ENCODE assay signal across 18 cellular contexts in genomic region chr15:77327168-77327567, GRCh38.
"Had no signal": no experiment of that assay in that cellular context is flagged by ENCODE, and none has a peak within 500 bp of the region (broad histone marks: within the 10 kb centered on the region; RNA-seq: fewer than 3 reads in every experiment).

No MANE protein-coding gene starts in this region.

- H3K36me3 ChIP-seq: esophagus muscularis mucosa, thoracic aorta, transverse colon had no signal

- H3K27me3 ChIP-seq: esophagus muscularis mucosa, transverse colon had no signal

- DNase-seq: effector memory CD8-positive, alpha-beta T cell; foreskin melanocyte; head of caudate nucleus; hippocampal formation; kidney glomerular epithelial cell; mucosa of descending colon; naive thymus-derived CD8-positive, alpha-beta T cell; nucleus accumbens; psoas muscle; stimulated activated CD4-positive, alpha-beta T cell treated with anti-CD3 and anti-CD28 coated beads, Interleukin-12 subunit alpha, Interleukin-12 subunit beta, amount 100 ng/mL, for 4 hours; stimulated activated CD8-positive, alpha-beta memory T cell treated with anti-CD3 and anti-CD28 coated beads, Interleukin-4, amount 100 ng/mL, for 48 hours; stimulated activated naive CD8-positive, alpha-beta T cell treated with anti-CD3 and anti-CD28 coated beads, Interleukin-15, Interleukin-2, amounts not matched to agents 100 U/mL and 50 U/mL, for 24 hours; transverse colon had no signal

- H3K9ac ChIP-seq: parathyroid adenoma had no signal

- H3K27ac ChIP-seq: epithelial cell of prostate, esophagus muscularis mucosa, parathyroid adenoma, psoas muscle, skin epidermis, thoracic aorta, transverse colon had no signal

- H3K4me1 ChIP-seq: parathyroid adenoma, transverse colon had no signal

- H3K4me3 ChIP-seq: esophagus muscularis mucosa, mucosa of descending colon, psoas muscle, skin epidermis, thoracic aorta, transverse colon had no signal

- H3K79me2 ChIP-seq: parathyroid adenoma had no signal

- H3K9me3 ChIP-seq: esophagus muscularis mucosa, mucosa of descending colon, psoas muscle, thoracic aorta, transverse colon had no signal

- H2AFZ ChIP-seq: parathyroid adenoma had no signal
